ENCODE assay signal across 9 cellular contexts in genomic region chr3:16378920-16379319, GRCh38.
DNase-seq lines count a peak whose midpoint lies in the region; ATAC-seq and TF ChIP-seq lines count a peak whose summit lies in the region.
"Had no signal": no experiment of that assay in that cellular context is flagged by ENCODE, and none has a peak within 500 bp of the region (broad histone marks: within the 10 kb centered on the region; RNA-seq: fewer than 3 reads in every experiment).

No MANE protein-coding gene starts in this region.

- H3K4me3 ChIP-seq in IMR-90 (ENCODE audit: insufficient read depth, low read depth, low read length) (no peak overlapping the region), SK-N-SH (ENCODE audit: low read depth in 2 of 2, low read length in 1 of 2) (no peak overlapping the region)

- no peak for TF ChIP-seq EP300 in SK-N-SH (IDR thresholded peaks at IDR 0.05; ENCODE audit: borderline replicate concordance in 1 of 2, low read depth in 1 of 2, low read length in 1 of 2)

- ATAC-seq in GM18499 (IDR thresholded peaks at IDR 0.05; ENCODE audit: insufficient read depth, unreplicated experiment) (peak; percentile 35), GM21576 (IDR thresholded peaks at IDR 0.05; ENCODE audit: unreplicated experiment) (peak; percentile 25), IMR-90 (ENCODE audit: low read depth) (peak; percentile 93)

- peaks cover 29% of the 10 kb centered on the region for H3K36me3 ChIP-seq in IMR-90 (ENCODE audit: control insufficient read depth, insufficient read depth, low read length)
- peaks cover 13 to 17% of the 10 kb centered on the region in 2 experiments for H3K36me3 ChIP-seq in SK-N-SH (replicated peaks in 1 of 2; ENCODE audit: control insufficient read depth in 1 of 2, insufficient read depth in 2 of 2, low read length in 1 of 2)

- H4K5ac ChIP-seq in IMR-90 (ENCODE audit: low read depth, low read length), result peak overlapping the region; percentile 94

- H4K8ac ChIP-seq in IMR-90 (ENCODE audit: low read depth in 2 of 2, low read length in 2 of 2), result peak overlapping the region; percentile 72 to 77

- H3K9me2 ChIP-seq in SK-N-SH, result no peaks in the 10 kb centered on the region

- H2BK15ac ChIP-seq in IMR-90 (ENCODE audit: low read depth, low read length), result peak overlapping the region; percentile 81; the same call in 1 of the 3 replicates

- no peak overlapping the region for H3K4me3 Mint-ChIP-seq in mesothelial cell of epicardium

- peak overlapping the region; percentile 97 for H2BK5ac ChIP-seq in IMR-90 (ENCODE audit: low read depth, low read length, poor library complexity, severe bottlenecking)

- H3K4me1 ChIP-seq in IMR-90 (ENCODE audit: control insufficient read depth, insufficient read depth, low read length) (peaks cover 17% of the 10 kb centered on the region), SK-N-SH (ENCODE audit: control insufficient read depth in 1 of 2, insufficient read depth in 2 of 2, low read depth in 1 of 2, low read length in 1 of 2) (peaks cover 0 to 11% of the 10 kb centered on the region in 2 experiments; a peak in 1 of 4 replicates)

- H3K27ac Mint-ChIP-seq in mesothelial cell of epicardium, result no peak overlapping the region

- peaks cover 3% of the 10 kb centered on the region for H3F3A ChIP-seq in SK-N-SH (replicated peaks; ENCODE audit: insufficient read depth)

- CTCF ChIA-PET in IMR-90 (lab: Yijun Ruan, JAX), result no interaction called here
- CTCF ChIA-PET in SK-N-SH (lab: Yijun Ruan, JAX), result interaction anchor here (0.7 to 1.7 kb wide), 2 partner anchors 60 to 89 kb away, joined by 3 to 5 read pairs; no protein-coding TSS in a partner anchor

- TF ChIP-seq POLR2A in IMR-90 (IDR thresholded peaks at IDR 0.05; ENCODE audit: low read depth, low read length), result no peak

- H4K20me1 ChIP-seq in IMR-90 (ENCODE audit: insufficient read depth, low read length) (peaks cover 7% of the 10 kb centered on the region; the same call in 1 of the 2 replicates), SK-N-SH (ENCODE audit: insufficient read depth) (no peaks in the 10 kb centered on the region)

- H3K23ac ChIP-seq in IMR-90 (ENCODE audit: low read depth, low read length), result peak overlapping the region; percentile 53; the same call in 1 of the 2 replicates

- TF ChIP-seq CTCF in IMR-90 (conservative IDR thresholded peaks at IDR 0.05; ENCODE audit: low read depth, low read length) (no peak), SK-N-SH (IDR thresholded peaks at IDR 0.05) (no peak), mesothelial cell of epicardium (IDR thresholded peaks at IDR 0.05; ENCODE audit: unreplicated experiment) (no peak)

- peaks cover 14% of the 10 kb centered on the region for H3K4me1 Mint-ChIP-seq in mesothelial cell of epicardium

- peak overlapping the region; percentile 54; the same call in 1 of the 2 replicates for H2BK20ac ChIP-seq in IMR-90 (ENCODE audit: low read depth, low read length)

- H3K79me1 ChIP-seq in IMR-90 (ENCODE audit: low read depth in 1 of 2, low read length in 2 of 2), result peaks cover 28 to 51% of the 10 kb centered on the region in 2 experiments

- H3K4ac ChIP-seq in IMR-90 (ENCODE audit: low read depth, low read length), result peak overlapping the region; percentile 85

- H2AFZ ChIP-seq in IMR-90 (replicated peaks; ENCODE audit: low read length, poor library complexity) (no peak overlapping the region), SK-N-SH (ENCODE audit: low read depth) (no peak overlapping the region)

- no peak overlapping the region for H2AK9ac ChIP-seq in IMR-90 (replicated peaks; ENCODE audit: low read depth, low read length, poor library complexity)

- dilution Hi-C loops in IMR-90 (cut with HindIII; ENCODE audit: low sequenced_read_pairs, unreplicated experiment), result no loop called here

- intact Hi-C loops in IMR-90 (cut with micrococcal nuclease), result no loop called here

- no peak overlapping the region; the same call in 1 of the 2 replicates for H3K56ac ChIP-seq in IMR-90 (ENCODE audit: extremely low read depth, insufficient read depth, low read length)

- peak overlapping the region; percentile 93 for H2AK5ac ChIP-seq in IMR-90 (ENCODE audit: low read depth, low read length)

- no peaks in the 10 kb centered on the region for H3K79me2 ChIP-seq in SK-N-SH (ENCODE audit: insufficient read depth)

- in situ Hi-C loops in IMR-90 (cut with MboI; ENCODE audit: low sequenced_read_pairs), result no loop called here

- no peaks in the 10 kb centered on the region for H3K36me3 Mint-ChIP-seq in mesothelial cell of epicardium

- H3K9me3 ChIP-seq in IMR-90 (ENCODE audit: control insufficient read depth, insufficient read depth, low read length) (peaks cover 6% of the 10 kb centered on the region; the same call in 1 of the 2 replicates), SK-N-SH (no peaks in the 10 kb centered on the region)

- H3K14ac ChIP-seq in IMR-90 (replicated peaks; ENCODE audit: low read depth, low read length), result peak overlapping the region; percentile 39; the same call in 1 of the 2 replicates

- whole genome bisulfite sequencing in IMR-90 (ENCODE audit: extremely low coverage in 2 of 2, insufficient read length in 1 of 2), 2 experiments, result 0% methylated on average over 1 of the region's 3 CpGs; no CpG with 5 or more reads in 1 of the 2 experiments
- WGBS in SK-N-SH (ENCODE audit: low lambda C conversion rate), result 62% methylated on average over 3 of the region's 3 CpGs

- H3K27me3 Mint-ChIP-seq in mesothelial cell of epicardium (ENCODE audit: low read depth), result no peaks in the 10 kb centered on the region
- H3K27me3 Mint-ChIP-seq: naive B cell had no signal

- peak overlapping the region; percentile 69; the same call in 1 of the 2 replicates for H3K4me2 ChIP-seq in IMR-90 (ENCODE audit: low read depth, low read length)
- no peak overlapping the region for H3K4me2 ChIP-seq in SK-N-SH

- H3K27ac ChIP-seq in IMR-90 (ENCODE audit: insufficient read depth, low read length) (peak overlapping the region; percentile 93), SK-N-SH (ENCODE audit: low read depth in 2 of 2, low read length in 1 of 2) (no peak overlapping the region; a peak in 1 of 4 replicates)

- POLR2A ChIA-PET in IMR-90 (lab: Charles Lee; ENCODE audit: unreplicated experiment) (no interaction called here), SK-N-SH (lab: Yijun Ruan, JAX) (no interaction called here)

- H3K18ac ChIP-seq in IMR-90 (ENCODE audit: low read depth, low read length), result peak overlapping the region; percentile 93; the same call in 1 of the 2 replicates

- H3K9ac ChIP-seq in IMR-90 (ENCODE audit: low read depth, low read length), result no peak overlapping the region
- H3K9ac ChIP-seq in SK-N-SH, result no peak overlapping the region

- TF ChIP-seq RAD21 in IMR-90 (IDR thresholded peaks at IDR 0.05; ENCODE audit: low read length), result no peak
- TF ChIP-seq RAD21 in SK-N-SH (IDR thresholded peaks at IDR 0.05; ENCODE audit: low read length), result no peak

- H4K91ac ChIP-seq in IMR-90 (ENCODE audit: insufficient read depth, low read depth, low read length), result peak overlapping the region; percentile 58; the same call in 1 of the 2 replicates

- BruUV-seq in IMR-90 (replicated peaks; lab: Mats Ljungman, UMichigan), result no TSS peak

- H3K9me3 Mint-ChIP-seq in mesothelial cell of epicardium, result no peaks in the 10 kb centered on the region

- DNase-seq in IMR-90 (peak; percentile 96), glomerular visceral epithelial cell (ENCODE audit: extremely low spot score) (peak; percentile 45), SK-N-SH (no peak), cerebellar cortex (ENCODE audit: low spot score) (no peak), mesothelial cell of epicardium (ENCODE audit: low spot score in 2 of 2, unreplicated experiment in 2 of 2) (no peak), SKM-1 (lab: John Stamatoyannopoulos, UW; ENCODE audit: unreplicated experiment) (no peak)
- DNase-seq: naive B cell had no signal

- peak overlapping the region; percentile 82 for H2BK120ac ChIP-seq in IMR-90 (ENCODE audit: low read depth, low read length)

- H3K9me1 ChIP-seq in IMR-90 (ENCODE audit: insufficient read depth, low read length), result peaks cover 18% of the 10 kb centered on the region

- H3K27me3 ChIP-seq in IMR-90 (ENCODE audit: control insufficient read depth, insufficient read depth, low read length) (no peaks in the 10 kb centered on the region), SK-N-SH (ENCODE audit: insufficient read depth) (no peaks in the 10 kb centered on the region)

TF ChIP-seq in IMR-90, 13 proteins besides CTCF, POLR2A, EP300 and RAD21:
- TF ChIP-seq NFE2L2 (IDR thresholded peaks at IDR 0.05; ENCODE audit: low read depth, low read length), result peak; percentile 29; the same call in 1 of the 2 replicates
- peak; percentile 87 for TF ChIP-seq FOS (IDR thresholded peaks at IDR 0.05; ENCODE audit: low read depth, low read length)
- TF ChIP-seq BHLHE40 (IDR thresholded peaks at IDR 0.05; ENCODE audit: low read depth, low read length), result peak; percentile 17; the same call in 1 of the 2 replicates
- TF ChIP-seq RCOR1 (IDR thresholded peaks at IDR 0.05; ENCODE audit: insufficient replicate concordance, low read length), result no peak
- TF ChIP-seq SMC3 (IDR thresholded peaks at IDR 0.05; ENCODE audit: low read depth, low read length), result peak; percentile 23; the same call in 1 of the 2 replicates
- peak; percentile 24; the same call in 1 of the 2 replicates for TF ChIP-seq MAFK (IDR thresholded peaks at IDR 0.05; ENCODE audit: low read depth, low read length)

TF ChIP-seq in SK-N-SH, 30 proteins besides CTCF, POLR2A, EP300 and RAD21:
- no peak for TF ChIP-seq RXRA (IDR thresholded peaks at IDR 0.05; ENCODE audit: borderline replicate concordance, low read depth)
- TF ChIP-seq, protein P1, sequence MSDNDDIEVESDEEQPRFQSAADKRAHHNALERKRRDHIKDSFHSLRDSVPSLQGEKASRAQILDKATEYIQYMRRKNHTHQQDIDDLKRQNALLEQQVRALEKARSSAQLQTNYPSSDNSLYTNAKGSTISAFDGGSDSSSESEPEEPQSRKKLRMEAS (IDR thresholded peaks at IDR 0.05; ENCODE audit: low read depth), result no peak
- TF ChIP-seq, protein P2, sequence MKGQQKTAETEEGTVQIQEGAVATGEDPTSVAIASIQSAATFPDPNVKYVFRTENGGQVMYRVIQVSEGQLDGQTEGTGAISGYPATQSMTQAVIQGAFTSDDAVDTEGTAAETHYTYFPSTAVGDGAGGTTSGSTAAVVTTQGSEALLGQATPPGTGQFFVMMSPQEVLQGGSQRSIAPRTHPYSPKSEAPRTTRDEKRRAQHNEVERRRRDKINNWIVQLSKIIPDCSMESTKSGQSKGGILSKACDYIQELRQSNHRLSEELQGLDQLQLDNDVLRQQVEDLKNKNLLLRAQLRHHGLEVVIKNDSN (IDR thresholded peaks at IDR 0.05; ENCODE audit: borderline replicate concordance, low read depth), result no peak

Comparison
In these comparisons a context has a peak if more than half of its experiments do, and no peak if none do; other contexts are left out.
1. ATAC-seq: peak in every context shown above with its lines; median percentile 93 in IMR-90; 35 in GM18499; 25 in GM21576.
2. DNase-seq: peak in IMR-90 (single experiment) and glomerular visceral epithelial cell (single experiment); none in SK-N-SH (single experiment), cerebellar cortex (single experiment), mesothelial cell of epicardium (0 of 2) and SKM-1 (single experiment).